9 cellular contexts compared by ENCODE assay signal in the genomic region with DNA sequence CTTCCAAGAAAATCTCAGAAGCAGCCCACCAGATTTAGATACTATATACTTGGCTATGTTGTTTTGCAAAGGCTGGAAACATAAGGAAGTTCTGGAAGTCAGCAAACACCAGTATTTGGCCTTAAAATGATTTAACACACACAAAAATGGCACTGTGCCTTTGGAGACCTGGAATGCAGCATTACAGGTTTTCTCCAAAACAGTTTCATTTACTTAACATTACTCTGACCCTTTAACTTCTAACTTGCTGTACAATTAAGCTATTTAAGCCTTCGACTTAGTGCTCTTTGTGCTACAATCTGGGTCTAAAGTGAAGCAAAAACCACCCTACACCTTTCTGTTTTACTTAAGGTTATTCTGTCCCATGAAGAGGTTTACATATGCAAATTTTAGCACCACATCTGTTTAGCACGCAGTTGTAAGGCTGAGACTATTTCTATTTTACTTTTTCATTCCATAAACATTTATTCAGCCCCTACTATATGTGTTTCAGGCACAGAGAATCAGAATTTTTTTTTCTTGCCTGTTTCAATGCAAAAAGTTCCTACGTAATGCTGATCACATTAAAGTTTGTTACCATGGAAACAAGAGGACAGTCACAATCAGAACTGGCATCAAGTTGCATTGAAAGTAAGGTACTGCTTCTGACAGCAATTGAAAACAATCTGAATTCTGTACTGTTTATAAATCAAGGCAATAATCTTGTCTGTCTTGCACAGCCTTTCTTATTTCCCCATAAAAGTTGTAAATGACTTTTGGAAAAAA.
DNase-seq lines count a peak whose midpoint lies in the region; ATAC-seq, FAIRE-seq and TF ChIP-seq lines count a peak whose summit lies in the region.
"Had no signal": no experiment of that assay in that cellular context is flagged by ENCODE, and none has a peak within 500 bp of the region (broad histone marks: within the 10 kb centered on the region; RNA-seq: fewer than 3 reads in every experiment).

No MANE protein-coding gene starts in this region.

- H3K27me3 Mint-ChIP-seq in osteocyte (ENCODE audit: unreplicated experiment) = no peaks in the 10 kb centered on the region

- no peak overlapping the region for H3K4me3 ChIP-seq in bronchial epithelial cell (ENCODE audit: low read depth, low read length)

- FAIRE-seq in bronchial epithelial cell (lab: Jason Lieb, UNC) = no peak

- no peaks in the 10 kb centered on the region for H3K9me3 Mint-ChIP-seq in osteocyte (ENCODE audit: unreplicated experiment)

- no peak overlapping the region for H3K4me3 Mint-ChIP-seq in osteocyte (ENCODE audit: unreplicated experiment)

- peak; percentile 83 for ATAC-seq in GM19324 (IDR thresholded peaks at IDR 0.05; ENCODE audit: low FRiP score, unreplicated experiment)
- ATAC-seq in HG03342 (IDR thresholded peaks at IDR 0.05; ENCODE audit: unreplicated experiment) = peak; percentile 76

- peak; percentile 43 for DNase-seq in bronchial epithelial cell (ENCODE audit: low read depth)
- DNase-seq in osteocyte (ENCODE audit: extremely low spot score, unreplicated experiment) = no peak
- no peak for DNase-seq in OCI-M1 (lab: John Stamatoyannopoulos, UW)
- DNase-seq in activated CD4-positive, alpha-beta T cell treated with anti-CD3 and anti-CD28 coated beads for 4 hours = no peak
- no peak for DNase-seq in activated effector memory CD4-positive, alpha-beta T cell treated with anti-CD3 and anti-CD28 coated beads, Interleukin-2, amount 50 U/mL, for 16 hours
- no peak for DNase-seq in DMS79 (lab: John Stamatoyannopoulos, UW)
- DNase-seq: hypothalamus had no signal

- peak overlapping the region; percentile 87 for H3K27ac Mint-ChIP-seq in osteocyte (ENCODE audit: unreplicated experiment)

- H3K36me3 ChIP-seq in bronchial epithelial cell (ENCODE audit: control insufficient read depth, insufficient read depth, low read length) = no peaks in the 10 kb centered on the region

- H3K4me1 Mint-ChIP-seq in osteocyte (ENCODE audit: unreplicated experiment) = peaks cover 33% of the 10 kb centered on the region

- H3K27me3 ChIP-seq in bronchial epithelial cell (ENCODE audit: control insufficient read depth, insufficient read depth, low read length) = no peaks in the 10 kb centered on the region

- TF ChIP-seq CTCF in bronchial epithelial cell (IDR thresholded peaks at IDR 0.05; ENCODE audit: insufficient read depth, low read length, severe bottlenecking) (no peak), osteocyte (IDR thresholded peaks at IDR 0.05) (no peak)

- peaks cover 13% of the 10 kb centered on the region for H3K36me3 Mint-ChIP-seq in osteocyte (ENCODE audit: unreplicated experiment)
